ENCODE assay signal across 20 cellular contexts in the genomic region with DNA sequence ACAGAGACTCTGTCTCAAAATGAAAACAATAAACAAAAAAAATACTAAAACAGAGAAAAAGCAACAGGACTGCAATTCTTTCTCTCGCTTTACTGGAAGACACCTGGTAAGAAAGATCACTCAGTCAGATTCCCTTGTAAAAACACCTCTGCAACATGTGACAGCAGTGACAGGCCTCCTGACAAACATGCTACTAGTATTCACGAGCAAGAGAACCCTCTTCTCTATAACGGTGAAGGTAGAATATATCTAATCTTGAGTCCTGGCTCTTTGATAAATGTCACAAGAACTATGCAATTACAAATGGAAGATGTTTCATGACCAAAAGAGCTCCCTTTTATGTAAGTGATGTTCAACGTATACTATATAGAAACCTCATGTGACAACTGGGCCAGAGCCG.
"Had no signal": no experiment of that assay in that cellular context is flagged by ENCODE, and none has a peak within 500 bp of the region (broad histone marks: within the 10 kb centered on the region; RNA-seq: fewer than 3 reads in every experiment).

No MANE protein-coding gene starts in this region.

- H3K27ac ChIP-seq: HL-60, RWPE1 had no signal

- H3K9me3 ChIP-seq: MG63 had no signal

- DNase-seq: KBM-7; MG63; NCI-H1092; NCI-H1105 treated with DMSO at 0.1 percent for 48 hours; NCI-H1436 treated with DMSO at 0.1 percent for 48 hours; NCI-H1694; NCI-H187 treated with DMSO at 0.1 percent for 48 hours; NCI-H2029 treated with DMSO at 0.1 percent for 48 hours; NCI-H2171 treated with DMSO at 0.1 percent for 48 hours; NCI-H345; NCI-H446 treated with DMSO at 0.1 percent for 48 hours; NCI-H510A treated with DMSO at 0.1 percent for 48 hours; NCI-H526; NCI-H82; NK-92 treated with Interleukin-12 subunit alpha and Interleukin-12 subunit beta, amount 100 ng/mL, for 24 hours; PC-3; SHP77; T-helper 1 cell had no signal

- H3K36me3 ChIP-seq: MG63 had no signal

- H3K4me3 ChIP-seq: MG63 had no signal

- H3K27me3 ChIP-seq: MG63 had no signal
